8 cellular contexts compared by ENCODE assay signal in the genomic region with DNA sequence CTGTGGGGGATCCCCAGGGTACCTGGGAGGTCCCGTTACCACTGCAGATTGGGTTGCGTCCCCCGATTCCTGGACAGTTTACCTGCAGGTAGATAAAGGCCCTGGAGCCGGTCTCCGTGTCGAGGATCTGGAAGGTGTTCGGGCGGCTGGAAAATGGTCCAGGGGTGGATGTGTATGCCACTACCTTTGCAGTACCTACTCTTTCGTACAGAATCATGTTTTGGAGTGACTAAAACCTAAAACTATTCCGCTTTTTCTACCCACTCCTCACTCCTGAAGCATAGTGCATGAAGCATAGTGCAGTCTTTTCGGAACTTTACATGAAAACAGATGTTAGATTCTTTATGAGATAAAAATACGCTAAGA. TPM values are rescaled to one million over a fixed set of nuclear protein-coding genes. Genes with fewer than 3 reads are reported as not detected.
A peak's percentile ranks its signal among the peaks of the same experiment; 100 is the strongest.
DNase-seq lines count a peak whose midpoint lies in the region; ATAC-seq and TF ChIP-seq lines count a peak whose summit lies in the region.

No MANE protein-coding gene starts in this region.

- intact Hi-C loops in heart right ventricle (cut with DNase I), result no loop called here

- H3K27me3 ChIP-seq in heart right ventricle (no peaks in the 10 kb centered on the region), skeletal muscle tissue (ENCODE audit: control insufficient read depth in 3 of 3, insufficient read depth in 3 of 3, low read length in 3 of 3) (no peaks in the 10 kb centered on the region)

- ATAC-seq in heart right ventricle (peak in 5 of 8 donors; percentile 3 to 20 (median 10)), HG03378 (IDR thresholded peaks at IDR 0.05; ENCODE audit: unreplicated experiment) (no peak), GM18907 (IDR thresholded peaks at IDR 0.05; ENCODE audit: unreplicated experiment) (no peak)

- H3K9me3 ChIP-seq in heart right ventricle, result no peaks in the 10 kb centered on the region
- H3K9me3 ChIP-seq in skeletal muscle tissue (ENCODE audit: control insufficient read depth in 3 of 3, low read length in 3 of 3), result no peaks in the 10 kb centered on the region

- no peaks in the 10 kb centered on the region for H3K9me3 Mint-ChIP-seq in T-helper 2 cell treated with Interferon-gamma antibody and Interleukin-4, amounts not matched to agents 5 μg/mL and 100 μg/mL, for 36 hours

- peaks cover 8% of the 10 kb centered on the region for H3K36me3 Mint-ChIP-seq in T-helper 2 cell treated with Interferon-gamma antibody and Interleukin-4, amounts not matched to agents 5 μg/mL and 100 μg/mL, for 36 hours (ENCODE audit: low read depth)

- peak overlapping the region; percentile 100 for H3K27ac Mint-ChIP-seq in T-helper 2 cell treated with Interferon-gamma antibody and Interleukin-4, amounts not matched to agents 5 μg/mL and 100 μg/mL, for 36 hours

- H3K4me3 ChIP-seq in WI38 (ENCODE audit: low read depth, low read length), result peak overlapping the region; percentile 96
- peak overlapping the region; percentile 62 to 93 (median 74) for H3K4me3 ChIP-seq in heart right ventricle
- H3K4me3 ChIP-seq in skeletal muscle tissue (ENCODE audit: low read length in 3 of 3), result peak overlapping the region; percentile 79 to 96 (median 91)

- peaks cover 0 to 15% (median 0%) of the 10 kb centered on the region in 9 donors for H3K36me3 ChIP-seq in heart right ventricle
- no peaks in the 10 kb centered on the region for H3K36me3 ChIP-seq in skeletal muscle tissue (ENCODE audit: control insufficient read depth in 3 of 3, insufficient read depth in 3 of 3, low read length in 3 of 3)

- no peaks in the 10 kb centered on the region for H3K27me3 Mint-ChIP-seq in T-helper 2 cell treated with Interferon-gamma antibody and Interleukin-4, amounts not matched to agents 5 μg/mL and 100 μg/mL, for 36 hours (ENCODE audit: low read depth)

- H3K27ac ChIP-seq in heart right ventricle (peak overlapping the region; percentile 31 to 95 (median 89)), skeletal muscle tissue (ENCODE audit: low read depth, low read length) (peak overlapping the region; percentile 88)

- H3K4me1 ChIP-seq in heart right ventricle (peaks cover 3 to 34% (median 25%) of the 10 kb centered on the region in 9 donors), skeletal muscle tissue (ENCODE audit: control insufficient read depth in 3 of 3, insufficient read depth in 3 of 3, low read length in 3 of 3) (peaks cover 4 to 30% (median 12%) of the 10 kb centered on the region in 3 donors)

- DNase-seq in T-helper 2 cell treated with Interferon-gamma antibody and Interleukin-4, amounts not matched to agents 5 μg/mL and 100 μg/mL, for 36 hours (ENCODE audit: low spot score), result no peak
- DNase-seq in T-helper 2 cell (no peak), heart right ventricle (no peak), SIG-M5 (lab: John Stamatoyannopoulos, UW) (no peak)

- TF ChIP-seq CTCF in WI38 (IDR thresholded peaks at IDR 0.05; ENCODE audit: low read depth, low read length) (no peak), heart right ventricle (IDR thresholded peaks at IDR 0.05) (no peak)

- H3K4me1 Mint-ChIP-seq in T-helper 2 cell treated with Interferon-gamma antibody and Interleukin-4, amounts not matched to agents 5 μg/mL and 100 μg/mL, for 36 hours (ENCODE audit: low read depth), result peaks cover 15% of the 10 kb centered on the region

- H3K9ac ChIP-seq in skeletal muscle tissue (ENCODE audit: low read depth in 1 of 3, low read length in 3 of 3), result peak overlapping the region; percentile 88 to 94 (median 92)

- WGBS in heart right ventricle, 2 donors, result 0 to 1% methylated on average over 12 of the region's 12 CpGs

- no peak overlapping the region for H3K4me3 Mint-ChIP-seq in T-helper 2 cell treated with Interferon-gamma antibody and Interleukin-4, amounts not matched to agents 5 μg/mL and 100 μg/mL, for 36 hours

RNA-seq across cellular contexts. Expression of a gene that starts 0.4 kb away (rescaled TPM):
- total RNA-seq in heart right ventricle (10 to 100 TPM; 15.4 to 19.2 (median 17.3) TPM), skeletal muscle tissue (40.7 TPM)
- polyA plus RNA-seq in heart right ventricle, result 10 to 100 TPM; 11.8 to 15.9 TPM

Comparison
In these comparisons a context has a peak if more than half of its experiments do, and no peak if none do; other contexts are left out.
1. ATAC-seq: peak in heart right ventricle (5 of 8); none in HG03378 (single experiment) and GM18907 (single experiment).
2. Peak in every context shown above with its lines, with median percentiles within 50 percentile points of each other: H3K4me3 ChIP-seq.